In the genomic region with DNA sequence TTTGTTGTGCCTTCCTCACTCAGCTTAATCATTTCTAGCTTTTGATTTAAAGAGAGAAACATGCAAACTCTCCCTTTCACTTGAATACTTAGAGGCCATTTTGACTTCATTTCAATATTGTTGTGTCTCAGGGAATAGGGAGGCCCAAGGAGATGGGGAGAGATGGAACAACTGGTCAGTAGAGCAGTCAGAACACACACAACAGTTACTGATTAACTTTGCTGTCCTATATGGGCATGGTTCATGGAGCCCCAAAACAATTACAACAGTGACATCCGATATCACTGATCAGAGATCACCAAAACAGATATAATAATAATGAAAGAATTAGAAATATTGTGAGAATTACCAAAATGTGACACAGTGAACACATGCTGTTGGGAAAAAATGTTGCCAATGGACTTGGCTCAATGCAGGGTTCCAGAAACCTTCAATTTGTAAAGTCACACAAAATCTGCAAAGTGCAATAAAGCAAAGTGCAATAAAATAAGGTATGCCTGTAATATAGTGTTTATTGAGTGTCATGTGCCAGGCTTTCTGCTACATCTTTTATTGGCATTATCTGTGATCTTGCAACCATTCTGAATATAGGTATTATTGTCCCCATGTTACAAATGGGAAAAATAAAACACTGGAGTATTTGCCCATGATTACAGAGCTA, we compare ENCODE assay signal across 29 cellular contexts.
"Had no signal": no experiment of that assay in that cellular context is flagged by ENCODE, and none has a peak within 500 bp of the region (broad histone marks: within the 10 kb centered on the region; RNA-seq: fewer than 3 reads in every experiment).

No MANE protein-coding gene starts in this region.

- H3K9me3 Mint-ChIP-seq: neural progenitor cell had no signal

- H3K4me1 ChIP-seq: colonic mucosa, neural progenitor cell, upper lobe of right lung, uterus had no signal

- H3K36me3 ChIP-seq: colonic mucosa, esophagus muscularis mucosa, gastroesophageal sphincter, heart right ventricle, neural progenitor cell, right lobe of liver, thoracic aorta, tibial nerve, upper lobe of right lung, uterus had no signal

- H3K4me2 ChIP-seq: neural progenitor cell had no signal

- H3K4me3 Mint-ChIP-seq: dendritic cell treated with granulocyte-macrophage colony-stimulating factor and Interleukin-4, amounts not matched to agents 40 ng/mL and 50 ng/mL, for 4 days; endodermal cell; immature natural killer cell; memory B cell; naive B cell; natural killer cell treated with Interleukin-12 subunit alpha and Interleukin-12 subunit beta and Interleukin-15 and Interleukin-18, amount 100 ng/mL, for 72 hours; neural progenitor cell; stimulated activated naive B cell treated with anti-CD40 and anti-IgM and Interleukin-4, amounts not matched to agents 10 μg/mL and 1 μg/mL and 100 μg/mL, for 72 hours; stimulated activated naive CD8-positive, alpha-beta T cell treated with anti-CD3 and anti-CD28 coated beads, Interleukin-15, Interleukin-2, amounts not matched to agents 100 ng/mL and 50 ng/mL, for 24 hours had no signal

- H3K9me3 ChIP-seq: colonic mucosa, right lobe of liver had no signal

- H3K36me3 Mint-ChIP-seq: immature natural killer cell; natural killer cell treated with Interleukin-12 subunit alpha and Interleukin-12 subunit beta and Interleukin-15 and Interleukin-18, amount 100 ng/mL, for 72 hours; neural progenitor cell; stimulated activated naive B cell treated with anti-CD40 and anti-IgM and Interleukin-4, amounts not matched to agents 10 μg/mL and 1 μg/mL and 100 μg/mL, for 72 hours had no signal

- H3K4me3 ChIP-seq: colonic mucosa, esophagus muscularis mucosa, gastroesophageal sphincter, heart right ventricle, lung, neural progenitor cell, right lobe of liver, thoracic aorta, tibial nerve, upper lobe of right lung, uterus had no signal

- H3K27ac Mint-ChIP-seq: dendritic cell treated with granulocyte-macrophage colony-stimulating factor and Interleukin-4, amounts not matched to agents 40 ng/mL and 50 ng/mL, for 4 days; endodermal cell; immature natural killer cell; memory B cell; naive B cell; natural killer cell treated with Interleukin-12 subunit alpha and Interleukin-12 subunit beta and Interleukin-15 and Interleukin-18, amount 100 ng/mL, for 72 hours; neural progenitor cell; progenitor cell of endocrine pancreas; stimulated activated naive B cell treated with anti-CD40 and anti-IgM and Interleukin-4, amounts not matched to agents 10 μg/mL and 1 μg/mL and 100 μg/mL, for 72 hours; stimulated activated naive CD8-positive, alpha-beta T cell treated with anti-CD3 and anti-CD28 coated beads, Interleukin-15, Interleukin-2, amounts not matched to agents 100 ng/mL and 50 ng/mL, for 24 hours had no signal

- H3K27ac ChIP-seq: esophagus muscularis mucosa, foreskin keratinocyte, gastroesophageal sphincter, heart right ventricle, neural progenitor cell, parathyroid adenoma, tibial nerve, upper lobe of right lung, uterus had no signal

- H3K4me1 Mint-ChIP-seq: endodermal cell; memory B cell; naive B cell; neural progenitor cell; stimulated activated naive B cell treated with anti-CD40 and anti-IgM and Interleukin-4, amounts not matched to agents 10 μg/mL and 1 μg/mL and 100 μg/mL, for 72 hours had no signal

- H3K79me2 ChIP-seq: parathyroid adenoma had no signal

- H3K9ac ChIP-seq: neural progenitor cell, parathyroid adenoma had no signal

- H3K27me3 Mint-ChIP-seq: dendritic cell treated with granulocyte-macrophage colony-stimulating factor and Interleukin-4, amounts not matched to agents 40 ng/mL and 50 ng/mL, for 4 days; memory B cell; progenitor cell of endocrine pancreas had no signal

- H2AFZ ChIP-seq: neural progenitor cell, parathyroid adenoma had no signal

- H3K27me3 ChIP-seq: colonic mucosa, esophagus muscularis mucosa, foreskin keratinocyte, gastroesophageal sphincter, heart right ventricle, neural progenitor cell, right lobe of liver, tibial nerve, upper lobe of right lung, uterus had no signal

- DNase-seq: colonic mucosa; effector CD8-positive, alpha-beta T cell; endodermal cell; foreskin keratinocyte; heart right ventricle; hypothalamus; immature natural killer cell; islet precursor cell; kidney glomerular epithelial cell; naive B cell; right lobe of liver; small intestine; stimulated activated CD4-positive, alpha-beta T cell treated with anti-CD3 and anti-CD28 coated beads, Interleukin-15, amount 100 ng/mL, for 24 hours; stimulated activated CD4-positive, alpha-beta T cell treated with anti-CD3 and anti-CD28 coated beads, Interleukin-2, amount 100 ng/mL, for 48 hours; stimulated activated naive B cell treated with anti-CD40 and anti-IgM and Interleukin-4, amounts not matched to agents 10 μg/mL and 1 μg/mL and 100 μg/mL, for 72 hours; upper lobe of right lung; uterus had no signal

- ATAC-seq: foreskin keratinocyte; gastroesophageal sphincter; heart right ventricle; natural killer cell treated with Interleukin-12 subunit alpha and Interleukin-12 subunit beta and Interleukin-15 and Interleukin-18, amount 100 ng/mL, for 72 hours; stimulated activated naive B cell treated with anti-CD40 and anti-IgM and Interleukin-4, amounts not matched to agents 10 μg/mL and 1 μg/mL and 100 μg/mL, for 72 hours; upper lobe of right lung had no signal
